ENCODE assay signal across 28 cellular contexts in the genomic region with DNA sequence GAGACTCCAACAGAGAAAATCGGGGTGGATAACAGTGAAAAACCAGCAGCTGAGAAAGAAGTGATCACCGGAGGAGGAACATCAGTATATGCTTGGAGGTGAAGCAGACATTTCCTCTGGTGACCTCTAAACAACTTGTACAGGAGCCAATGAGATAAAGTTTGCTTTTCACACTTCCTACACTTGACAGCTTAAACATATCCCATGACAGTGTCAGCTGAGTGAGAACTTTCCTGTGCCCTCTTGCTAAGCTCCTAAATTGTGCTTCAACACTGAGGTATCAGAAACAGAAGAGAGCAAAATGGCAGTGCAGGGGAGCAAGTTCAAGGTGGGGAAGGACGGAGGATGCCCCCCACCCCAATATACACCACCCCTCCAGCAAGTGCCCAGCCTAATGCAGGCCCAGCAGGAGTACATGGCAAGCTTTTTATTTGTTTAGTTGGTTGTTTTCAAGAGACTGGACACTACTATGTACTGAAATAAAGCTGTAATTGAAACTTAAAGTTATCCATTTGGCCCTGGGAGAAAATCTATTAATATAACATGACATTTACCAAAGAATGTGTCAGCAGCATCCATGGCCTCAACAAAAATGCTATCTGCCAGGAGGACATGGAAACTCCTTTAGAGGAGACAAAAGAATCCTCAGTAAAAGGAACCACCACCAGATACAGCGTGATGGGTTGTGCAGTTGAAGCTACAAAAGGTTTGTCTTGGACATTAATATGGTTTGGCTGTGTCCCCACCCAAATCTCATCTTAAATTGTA.
"Had no signal": no experiment of that assay in that cellular context is flagged by ENCODE, and none has a peak within 500 bp of the region (broad histone marks: within the 10 kb centered on the region; RNA-seq: fewer than 3 reads in every experiment).

No MANE protein-coding gene starts in this region.

- H3K4me3 ChIP-seq: coronary artery, esophagus squamous epithelium, lung, ovary, sigmoid colon, suprapubic skin, transverse colon, upper lobe of right lung, uterus had no signal

- H3K9me3 ChIP-seq: esophagus squamous epithelium, ovary, sigmoid colon, suprapubic skin, transverse colon, upper lobe of right lung, uterus had no signal

- H3K27me3 ChIP-seq: esophagus squamous epithelium, ovary, sigmoid colon, suprapubic skin, transverse colon, upper lobe of right lung, uterus had no signal

- FAIRE-seq: endometrium, frontal cortex, islet of Langerhans, small intestine had no signal

- DNase-seq: dermis blood vessel endothelial cell; effector memory CD8-positive, alpha-beta T cell; erythroblast; esophagus squamous epithelium; head of caudate nucleus; hippocampal formation; left colon; natural killer cell; occipital lobe; ovary; posterior cingulate gyrus; retina; sigmoid colon; small intestine; stimulated activated CD4-positive, alpha-beta T cell treated with anti-CD3 and anti-CD28 coated beads, Interleukin-15, amount 100 ng/mL, for 24 hours; stimulated activated CD4-positive, alpha-beta T cell treated with anti-CD3 and anti-CD28 coated beads, Interleukin-4, amount 100 ng/mL, for 1 hour; stimulated activated CD8-positive, alpha-beta memory T cell treated with anti-CD3 and anti-CD28 coated beads, Interleukin-4, amount 100 ng/mL, for 48 hours; stimulated activated naive CD4-positive, alpha-beta T cell; stimulated activated naive CD8-positive, alpha-beta T cell treated with anti-CD3 and anti-CD28 coated beads, Interleukin-15, amount 100 ng/mL, for 72 hours; transverse colon; upper lobe of right lung; uterus had no signal

- H3K36me3 ChIP-seq: esophagus squamous epithelium, ovary, sigmoid colon, suprapubic skin, transverse colon, upper lobe of right lung, uterus had no signal

- ATAC-seq: effector memory CD8-positive, alpha-beta T cell; left colon; natural killer cell; stimulated activated naive CD8-positive, alpha-beta T cell treated with anti-CD3 and anti-CD28 coated beads, Interleukin-15, amount 100 ng/mL, for 72 hours; upper lobe of right lung had no signal

- H3K27ac ChIP-seq: coronary artery, esophagus squamous epithelium, ovary, sigmoid colon, suprapubic skin, transverse colon, upper lobe of right lung, uterus had no signal

- H3K4me1 ChIP-seq: sigmoid colon, suprapubic skin, transverse colon, upper lobe of right lung, uterus had no signal
